ENCODE assay signal across 1 cellular context in genomic region chr17:43483674-43484551, GRCh38.
TF ChIP-seq lines count a peak whose summit lies in the region.

Gene DHX8, plus strand, starts transcription at chr17:43483975. Its CDS starts 63 bp downstream, at chr17:43484038.

TF ChIP-seq in SK-N-SH, 30 proteins besides CTCF, POLR2A, EP300 and RAD21 (continued from another document):
- peak; percentile 72; the same call in 1 of the 2 replicates for TF ChIP-seq FOXJ3 (CRISPR knock-in tag; IDR thresholded peaks at IDR 0.05)
- TF ChIP-seq POLR2AphosphoS5 (IDR thresholded peaks at IDR 0.05; ENCODE audit: low read depth, low read length): peak; percentile 91
- peak; percentile 66 for TF ChIP-seq RCOR1 (IDR thresholded peaks at IDR 0.05; ENCODE audit: low read length)
- no peak for TF ChIP-seq IRF3 (IDR thresholded peaks at IDR 0.05; ENCODE audit: low read depth, low read length)
- TF ChIP-seq, protein P1, sequence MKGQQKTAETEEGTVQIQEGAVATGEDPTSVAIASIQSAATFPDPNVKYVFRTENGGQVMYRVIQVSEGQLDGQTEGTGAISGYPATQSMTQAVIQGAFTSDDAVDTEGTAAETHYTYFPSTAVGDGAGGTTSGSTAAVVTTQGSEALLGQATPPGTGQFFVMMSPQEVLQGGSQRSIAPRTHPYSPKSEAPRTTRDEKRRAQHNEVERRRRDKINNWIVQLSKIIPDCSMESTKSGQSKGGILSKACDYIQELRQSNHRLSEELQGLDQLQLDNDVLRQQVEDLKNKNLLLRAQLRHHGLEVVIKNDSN (IDR thresholded peaks at IDR 0.05; ENCODE audit: borderline replicate concordance, low read depth): no peak
- TF ChIP-seq TCF12 (IDR thresholded peaks at IDR 0.05): peak; percentile 61
- 0 out of 2 replicates have a peak, but pooled peaks have one; percentile 15 for TF ChIP-seq RFX5 (IDR thresholded peaks at IDR 0.05; ENCODE audit: low read length)
- TF ChIP-seq JUND (IDR thresholded peaks at IDR 0.05): no peak
- peak; percentile 96 for TF ChIP-seq GABPA (IDR thresholded peaks at IDR 0.05; ENCODE audit: low read depth)
- peak; percentile 76; the same call in 1 of the 2 replicates for TF ChIP-seq YY1 (IDR thresholded peaks at IDR 0.05; ENCODE audit: low read depth)
- TF ChIP-seq CHD2 (IDR thresholded peaks at IDR 0.05; ENCODE audit: low read length, partially characterized antibody): peak; percentile 91
- TF ChIP-seq NRF1 (IDR thresholded peaks at IDR 0.05; ENCODE audit: low read depth, low read length): peak; percentile 84
- peak; percentile 95 for TF ChIP-seq ELF1 (IDR thresholded peaks at IDR 0.05)
- no peak for TF ChIP-seq FOSL2 (IDR thresholded peaks at IDR 0.05; ENCODE audit: borderline replicate concordance, low read depth)
- peak; percentile 85; the same call in 1 of the 2 replicates for TF ChIP-seq SIN3A (IDR thresholded peaks at IDR 0.05; ENCODE audit: borderline replicate concordance, low read depth, low read length)
- TF ChIP-seq, protein P2, sequence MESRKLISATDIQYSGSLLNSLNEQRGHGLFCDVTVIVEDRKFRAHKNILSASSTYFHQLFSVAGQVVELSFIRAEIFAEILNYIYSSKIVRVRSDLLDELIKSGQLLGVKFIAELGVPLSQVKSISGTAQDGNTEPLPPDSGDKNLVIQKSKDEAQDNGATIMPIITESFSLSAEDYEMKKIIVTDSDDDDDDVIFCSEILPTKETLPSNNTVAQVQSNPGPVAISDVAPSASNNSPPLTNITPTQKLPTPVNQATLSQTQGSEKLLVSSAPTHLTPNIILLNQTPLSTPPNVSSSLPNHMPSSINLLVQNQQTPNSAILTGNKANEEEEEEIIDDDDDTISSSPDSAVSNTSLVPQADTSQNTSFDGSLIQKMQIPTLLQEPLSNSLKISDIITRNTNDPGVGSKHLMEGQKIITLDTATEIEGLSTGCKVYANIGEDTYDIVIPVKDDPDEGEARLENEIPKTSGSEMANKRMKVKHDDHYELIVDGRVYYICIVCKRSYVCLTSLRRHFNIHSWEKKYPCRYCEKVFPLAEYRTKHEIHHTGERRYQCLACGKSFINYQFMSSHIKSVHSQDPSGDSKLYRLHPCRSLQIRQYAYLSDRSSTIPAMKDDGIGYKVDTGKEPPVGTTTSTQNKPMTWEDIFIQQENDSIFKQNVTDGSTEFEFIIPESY (IDR thresholded peaks at IDR 0.05; ENCODE audit: borderline replicate concordance, low read depth): peak; percentile 76; the same call in 1 of the 2 replicates
- TF ChIP-seq MXI1 (IDR thresholded peaks at IDR 0.05; ENCODE audit: low read depth, low read length): peak; percentile 83; the same call in 1 of the 2 replicates
- no peak for TF ChIP-seq EZH2phosphoT487 (IDR thresholded peaks at IDR 0.05; ENCODE audit: borderline replicate concordance, low read depth)
- no peak for TF ChIP-seq MEF2A (IDR thresholded peaks at IDR 0.05; ENCODE audit: borderline replicate concordance, low read depth)
TF ChIP-seq in SK-N-SH: peak in this region for 19.
